In genomic region chr17:44775136-44775837, GRCh38 we compare ENCODE assay signal across 8 cellular contexts. TPM values are rescaled to one million over a fixed set of nuclear protein-coding genes. Genes with fewer than 3 reads are reported as not detected.
DNase-seq lines count a peak whose midpoint lies in the region; ATAC-seq lines count a peak whose summit lies in the region.

No MANE protein-coding gene starts in this region.

- H3K9ac ChIP-seq in BLaER1 treated with 17β-estradiol and CSF1 and Interleukin-3, amounts not matched to agents 10 nM and 100 nM: peak overlapping the region in 10 of 11 experiments; percentile 6 to 72 (median 56); a peak in 17 of 22 replicates
- H3K9ac ChIP-seq in duodenal mucosa (ENCODE audit: low read depth in 1 of 2, low read length in 2 of 2): peak overlapping the region in 1 of 2 donors; percentile 25

- ATAC-seq in GM19328 (IDR thresholded peaks at IDR 0.05; ENCODE audit: unreplicated experiment): peak; percentile 75
- peak; percentile 85 for ATAC-seq in HG03457 (IDR thresholded peaks at IDR 0.05; ENCODE audit: unreplicated experiment)

- peak overlapping the region; percentile 61 to 81 (median 69) for H3K4me3 ChIP-seq in BLaER1 treated with 17β-estradiol and CSF1 and Interleukin-3, amounts not matched to agents 10 nM and 100 nM
- peak overlapping the region; percentile 77 to 78 for H3K4me3 ChIP-seq in duodenal mucosa (ENCODE audit: low read depth in 1 of 2, low read length in 2 of 2)

- H3K4me1 ChIP-seq in BLaER1 treated with 17β-estradiol and CSF1 and Interleukin-3, amounts not matched to agents 10 nM and 100 nM: peaks cover 16 to 66% (median 59%) of the 10 kb centered on the region in 10 experiments
- H3K4me1 ChIP-seq in duodenal mucosa (ENCODE audit: control insufficient read depth in 1 of 2, insufficient read depth in 2 of 2, low read length in 2 of 2): peaks cover 9 to 35% of the 10 kb centered on the region in 2 donors

- no peaks in the 10 kb centered on the region for H3K36me3 ChIP-seq in BLaER1 treated with 17β-estradiol and CSF1 and Interleukin-3, amounts not matched to agents 10 nM and 100 nM
- no peaks in the 10 kb centered on the region for H3K36me3 ChIP-seq in duodenal mucosa (ENCODE audit: control insufficient read depth in 1 of 2, insufficient read depth in 2 of 2, low read length in 2 of 2)

- peaks cover 0 to 21% (median 0%) of the 10 kb centered on the region in 11 experiments; a peak in 5 of 22 replicates for H3K27me3 ChIP-seq in BLaER1 treated with 17β-estradiol and CSF1 and Interleukin-3, amounts not matched to agents 10 nM and 100 nM
- peaks cover 10 to 18% of the 10 kb centered on the region in 2 donors for H3K27me3 ChIP-seq in duodenal mucosa (ENCODE audit: control insufficient read depth in 1 of 2, insufficient read depth in 2 of 2, low read length in 2 of 2)

- peak overlapping the region in 3 of 11 experiments; percentile 18 to 46 (median 26); a peak in 1 of 22 replicates for H3K27ac ChIP-seq in BLaER1 treated with 17β-estradiol and CSF1 and Interleukin-3, amounts not matched to agents 10 nM and 100 nM
- no peak overlapping the region for H3K27ac ChIP-seq in duodenal mucosa (ENCODE audit: low read depth, low read length)

- DNase-seq in NCI-H526 treated with DMSO at 0.1 percent for 48 hours (lab: John Stamatoyannopoulos, UW): peak; percentile 97
- peak; percentile 99 for DNase-seq in activated CD4-positive, alpha-beta T cell treated with anti-CD3 and anti-CD28 coated beads, Interleukin-2, amount 50 U/mL, for 48 hours
- peak; percentile 96 to 97 for DNase-seq in lung microvascular endothelial cell (ENCODE audit: low read depth in 2 of 2)
- DNase-seq in stimulated activated CD4-positive, alpha-beta T cell treated with anti-CD3 and anti-CD28 coated beads, TNF-alpha, amount 100 ng/mL, for 24 hours (ENCODE audit: low read depth in 3 of 3): peak; percentile 96 to 99 (median 96)

- H4K20me1 ChIP-seq in BLaER1 treated with 17β-estradiol and CSF1 and Interleukin-3, amounts not matched to agents 10 nM and 100 nM: peaks cover 0 to 17% (median 4%) of the 10 kb centered on the region in 11 experiments; a peak in 7 of 22 replicates

- peak overlapping the region; percentile 99 to 100 (median 100) for H3K4me2 ChIP-seq in BLaER1 treated with 17β-estradiol and CSF1 and Interleukin-3, amounts not matched to agents 10 nM and 100 nM

- H3K9me3 ChIP-seq in BLaER1 treated with 17β-estradiol and CSF1 and Interleukin-3, amounts not matched to agents 10 nM and 100 nM (replicated peaks in 1 of 11): no peaks in the 10 kb centered on the region
- H3K9me3 ChIP-seq in duodenal mucosa (ENCODE audit: control insufficient read depth in 1 of 2, low read length in 2 of 2): no peaks in the 10 kb centered on the region

RNA-seq across cellular contexts. Expression of gene ADAM11, which starts 16.5 kb away (rescaled TPM):
- under 0.01 TPM in 2 replicates for total RNA-seq in lung microvascular endothelial cell

RNA-seq across cellular contexts. Expression of gene GJC1, which starts 54.8 kb away (rescaled TPM):
- 3.9 and 5.2 TPM in 2 replicates for total RNA-seq in lung microvascular endothelial cell
